ENCODE assay signal across 16 cellular contexts in genomic region chrY:14256817-14257168, GRCh38.
"Had no signal": no experiment of that assay in that cellular context is flagged by ENCODE, and none has a peak within 500 bp of the region (broad histone marks: within the 10 kb centered on the region; RNA-seq: fewer than 3 reads in every experiment).

No MANE protein-coding gene starts in this region.

- H3K4me3 ChIP-seq: gastrocnemius medialis, heart left ventricle, pancreas, right lobe of liver, thoracic aorta, upper lobe of right lung had no signal

- H3K9me3 Mint-ChIP-seq: activated B cell treated with CpG ODN at 0.5 μM for 24 hours had no signal

- H3K4me3 Mint-ChIP-seq: activated B cell treated with CpG ODN at 0.5 μM for 24 hours had no signal

- H3K4me1 ChIP-seq: gastrocnemius medialis, heart left ventricle, pancreas, right lobe of liver, upper lobe of right lung had no signal

- DNase-seq: activated B cell treated with CpG ODN at 0.5 μM for 24 hours; activated gamma-delta T cell treated with Interleukin-2 at 50 U/mL for 16 hours; activated T-cell treated with anti-CD3 and anti-CD28 coated beads, Interleukin-2, amount 50 U/mL, for 1 hour; effector CD4-positive, alpha-beta T cell; gastrocnemius medialis; heart left ventricle; kidney; pancreas; right lobe of liver; stimulated activated CD4-positive, alpha-beta T cell treated with anti-CD3 and anti-CD28 coated beads, Interleukin-15, amount 100 ng/mL, for 24 hours; stimulated activated CD4-positive, alpha-beta T cell treated with anti-CD3 and anti-CD28 coated beads, Interleukin-2, amount 100 ng/mL, for 48 hours; T-helper 9 cell; upper lobe of right lung had no signal

- H3K9me3 ChIP-seq: gastrocnemius medialis, heart left ventricle, pancreas, right lobe of liver, thoracic aorta, upper lobe of right lung had no signal

- H3K27ac Mint-ChIP-seq: activated B cell treated with CpG ODN at 0.5 μM for 24 hours had no signal

- H3K27me3 ChIP-seq: gastrocnemius medialis, heart left ventricle, pancreas, right lobe of liver, upper lobe of right lung had no signal

- H3K27me3 Mint-ChIP-seq: activated B cell treated with CpG ODN at 0.5 μM for 24 hours had no signal

- H3K36me3 ChIP-seq: gastrocnemius medialis, heart left ventricle, pancreas, right lobe of liver, thoracic aorta, upper lobe of right lung had no signal

- ATAC-seq: esophagus mucosa, gastrocnemius medialis, heart left ventricle, left lobe of liver, pancreas, right lobe of liver, upper lobe of right lung had no signal

- H3K27ac ChIP-seq: gastrocnemius medialis, heart left ventricle, pancreas, right lobe of liver, thoracic aorta, upper lobe of right lung had no signal
